ENCODE assay signal across 1 cellular context in the genomic region with DNA sequence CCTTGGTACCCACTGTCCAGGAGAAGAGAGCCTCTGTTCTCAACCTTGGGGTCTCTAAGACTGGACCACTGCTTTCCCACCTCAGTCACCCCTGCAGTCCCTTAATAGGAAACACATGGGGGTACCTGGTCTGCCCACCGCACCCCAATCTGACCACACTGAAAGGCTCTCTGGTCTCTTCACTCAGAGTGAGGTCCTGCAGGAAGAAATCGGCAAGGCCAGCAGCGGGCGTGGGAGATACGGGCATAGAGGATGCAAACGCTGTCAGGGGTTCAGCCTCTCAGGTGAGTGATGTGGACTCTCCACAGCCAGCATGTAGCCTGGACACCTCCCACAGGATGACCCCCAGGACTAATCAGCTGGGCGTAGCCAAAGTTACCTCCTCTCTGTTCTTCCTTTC.
TF ChIP-seq lines count a peak whose summit lies in the region.

No MANE protein-coding gene starts in this region.

TF ChIP-seq in K562, 482 proteins besides CTCF, POLR2A, EP300 and RAD21:
- TF ChIP-seq ZNF175 (CRISPR knock-in tag; IDR thresholded peaks at IDR 0.05; ENCODE audit: low read depth) (0 out of 2 replicates have a peak, but pooled peaks have one; percentile 13), TFAP4 (CRISPR knock-in tag; IDR thresholded peaks at IDR 0.05; ENCODE audit: borderline replicate concordance) (peak; percentile 21; the same call in 1 of the 2 replicates), TAF7 (tag; IDR thresholded peaks at IDR 0.05) (no peak), ZFP36 (IDR thresholded peaks at IDR 0.05; ENCODE audit: low read depth, low read length, partially characterized antibody) (peak; percentile 49)
